Comparison of ENCODE assay signal across 8 cellular contexts in the genomic region with DNA sequence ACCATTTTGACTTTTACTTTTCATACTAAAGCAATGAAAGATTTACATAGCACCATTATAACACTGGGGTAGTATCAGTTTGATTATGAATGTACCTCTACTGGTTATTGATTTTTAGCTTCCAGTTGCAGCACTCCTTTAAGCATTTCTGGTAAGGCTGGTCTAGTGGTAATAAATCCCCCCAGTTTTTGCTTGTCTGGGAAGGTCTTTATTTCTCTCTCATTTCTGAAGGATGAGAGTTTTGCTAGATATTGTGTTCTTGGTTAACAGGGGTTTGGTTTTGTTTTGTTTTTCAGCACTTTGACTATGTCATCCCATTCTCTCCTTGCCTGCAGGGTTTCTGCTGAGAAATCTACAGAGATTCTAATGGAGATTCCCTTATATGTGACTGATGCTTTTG. TPM values are rescaled to one million over a fixed set of nuclear protein-coding genes. Genes with fewer than 3 reads are reported as not detected.
"Had no signal": no experiment of that assay in that cellular context is flagged by ENCODE, and none has a peak within 500 bp of the region (broad histone marks: within the 10 kb centered on the region; RNA-seq: fewer than 3 reads in every experiment).

No MANE protein-coding gene starts in this region.

- ATAC-seq: K562 had no signal

- DNase-seq: IMR-90, KBM-7, KG1 had no signal

- H3K4me3 ChIP-seq: K562 had no signal

- H3K27ac ChIP-seq: HL-60 had no signal

- H3K36me3 Mint-ChIP-seq: IgD-negative memory B cell had no signal

- H3K27ac Mint-ChIP-seq: IgD-negative memory B cell had no signal

- FAIRE-seq: HTR-8/SVneo, K562 had no signal

- H3K4me3 Mint-ChIP-seq: IgD-negative memory B cell had no signal

RNA-seq across cellular contexts. Expression of gene IGFBPL1, which starts 26.9 kb away (rescaled TPM):
- total RNA-seq: HT-29, IMR-90, K562 had no signal
- polyA plus RNA-seq: IgD-negative memory B cell, IMR-90, K562 had no signal
